8 cellular contexts compared by ENCODE assay signal in genomic region chr4:56976283-56976877, GRCh38. TPM values are rescaled to one million over a fixed set of nuclear protein-coding genes. Genes with fewer than 3 reads are reported as not detected.
DNase-seq lines count a peak whose midpoint lies in the region; ATAC-seq and TF ChIP-seq lines count a peak whose summit lies in the region.

No MANE protein-coding gene starts in this region.

- H3K4me1 ChIP-seq in right lobe of liver = peaks cover 0 to 33% (median 13%) of the 10 kb centered on the region in 4 donors
- H3K4me1 ChIP-seq in upper lobe of left lung = peaks cover 38 to 49% (median 41%) of the 10 kb centered on the region in 4 donors

- H3K27me3 ChIP-seq in brain microvascular endothelial cell (replicated peaks) (no peaks in the 10 kb centered on the region), right lobe of liver (no peaks in the 10 kb centered on the region), upper lobe of left lung (no peaks in the 10 kb centered on the region)

- DNase-seq in EH (ENCODE audit: low read depth) = peak; percentile 24
- no peak for DNase-seq in brain microvascular endothelial cell
- peak in 2 of 3 donors; percentile 57 for DNase-seq in right lobe of liver
- peak in 1 of 2 donors; percentile 31 for DNase-seq in upper lobe of left lung
- no peak for DNase-seq in occipital lobe (lab: John Stamatoyannopoulos, UW)

- intact Hi-C loops in right lobe of liver (cut with DNase I) = no loop called here

- peak overlapping the region; percentile 96 for H3K4me3 ChIP-seq in brain microvascular endothelial cell (ENCODE audit: low read depth, low read length)
- H3K4me3 ChIP-seq in right lobe of liver = peak overlapping the region; percentile 96 to 98 (median 96)
- H3K4me3 ChIP-seq in upper lobe of left lung = peak overlapping the region; percentile 94 to 99 (median 96)

- no peak for TF ChIP-seq EP300 in upper lobe of left lung (IDR thresholded peaks at IDR 0.05)

- H3K36me3 ChIP-seq in KOPT-K1 (ENCODE audit: insufficient read depth, low read length) (peaks cover 51% of the 10 kb centered on the region), brain microvascular endothelial cell (replicated peaks) (peaks cover 18% of the 10 kb centered on the region), right lobe of liver (peaks cover 0 to 30% (median 18%) of the 10 kb centered on the region in 4 donors), upper lobe of left lung (peaks cover 17 to 27% (median 23%) of the 10 kb centered on the region in 4 donors)

- TF ChIP-seq POLR2A in right lobe of liver (IDR thresholded peaks at IDR 0.05) = no peak
- no peak for TF ChIP-seq POLR2A in upper lobe of left lung (IDR thresholded peaks at IDR 0.05)

- in situ Hi-C loops in brain microvascular endothelial cell (cut with HindIII; ENCODE audit: low pct_ligation_motif_present, low sequenced_read_pairs) = no loop called here

- peaks cover 21% of the 10 kb centered on the region for H3K9me3 ChIP-seq in KOPT-K1 (ENCODE audit: insufficient read depth, low read length, poor library complexity, severe bottlenecking)
- no peaks in the 10 kb centered on the region for H3K9me3 ChIP-seq in right lobe of liver
- H3K9me3 ChIP-seq in upper lobe of left lung = peaks cover 0 to 11% (median 0%) of the 10 kb centered on the region in 4 donors

- ATAC-seq in right lobe of liver = peak; percentile 2 to 18 (median 4)
- ATAC-seq in upper lobe of left lung (ENCODE audit: low FRiP score in 2 of 2) = no peak
- ATAC-seq in HG03159 (IDR thresholded peaks at IDR 0.05; ENCODE audit: unreplicated experiment) = no peak
- ATAC-seq in GM18498 (IDR thresholded peaks at IDR 0.05; ENCODE audit: unreplicated experiment) = no peak

- TF ChIP-seq CTCF in brain microvascular endothelial cell (IDR thresholded peaks at IDR 0.05; ENCODE audit: low read depth, low read length, missing control alignments) (no peak), right lobe of liver (IDR thresholded peaks at IDR 0.05) (no peak), upper lobe of left lung (IDR thresholded peaks at IDR 0.05) (no peak)

- H3K27ac ChIP-seq in KOPT-K1 (ENCODE audit: low read depth, low read length, poor library complexity, severe bottlenecking) = peak overlapping the region; percentile 92
- no peak overlapping the region for H3K27ac ChIP-seq in brain microvascular endothelial cell
- peak overlapping the region in 2 of 3 donors; percentile 44 to 80 for H3K27ac ChIP-seq in right lobe of liver
- peak overlapping the region; percentile 87 to 94 (median 90) for H3K27ac ChIP-seq in upper lobe of left lung

- WGBS in right lobe of liver (ENCODE audit: insufficient coverage, low coverage, low lambda C conversion rate, missing lambda C conversion rate) = 2% methylated on average over 11 of the region's 36 CpGs
- 4 to 6% methylated on average over 9 to 24 of the region's 36 CpGs for WGBS in upper lobe of left lung, 2 donors

RNA-seq across cellular contexts. Expression of gene NOA1, which starts 1.0 kb away (rescaled TPM):
- total RNA-seq in right lobe of liver (10 to 100 TPM in 2 of 6 experiments, 1 to 10 TPM in 4; 4.7 to 12.7 (median 5.8) TPM), upper lobe of left lung (10 to 100 TPM; 15.2 to 27.2 (median 22.8) TPM), occipital lobe (19.0 TPM)

RNA-seq across cellular contexts. Expression of gene POLR2B, which starts 2.3 kb away (rescaled TPM):
- total RNA-seq in right lobe of liver (10 to 100 TPM; 24.6 to 37.1 (median 27.3) TPM), upper lobe of left lung (100 to 1,000 TPM in 2 of 6 donors, 10 to 100 TPM in 4; 50.7 to 138 (median 69.4) TPM), occipital lobe (230 TPM)

Comparison
In these comparisons a context has a peak if more than half of its experiments do, and no peak if none do; other contexts are left out.
1. DNase-seq: peak in EH (single experiment) and right lobe of liver (2 of 3); none in brain microvascular endothelial cell (single experiment) and occipital lobe (single experiment).
2. ATAC-seq: peak in right lobe of liver (4 of 4); none in upper lobe of left lung (0 of 2), HG03159 (single experiment) and GM18498 (single experiment).
3. Peak in every context shown above with its lines, with median percentiles within 50 percentile points of each other: H3K4me3 ChIP-seq.